ENCODE assay signal across 9 cellular contexts in genomic region chr3:145776782-145777408, GRCh38.
DNase-seq lines count a peak whose midpoint lies in the region; ATAC-seq and TF ChIP-seq lines count a peak whose summit lies in the region.
"Had no signal": no experiment of that assay in that cellular context is flagged by ENCODE, and none has a peak within 500 bp of the region (broad histone marks: within the 10 kb centered on the region; RNA-seq: fewer than 3 reads in every experiment).

No MANE protein-coding gene starts in this region.

- no peaks in the 10 kb centered on the region for H3K27me3 Mint-ChIP-seq in activated naive CD8-positive, alpha-beta T cell treated with anti-CD3 and anti-CD28 coated beads, Interleukin-2, amount 50 U/mL, for 24 hours
- no peaks in the 10 kb centered on the region for H3K27me3 Mint-ChIP-seq in activated naive CD8-positive, alpha-beta T cell treated with anti-CD3 and anti-CD28 coated beads for 36 hours
- no peaks in the 10 kb centered on the region for H3K27me3 Mint-ChIP-seq in naive thymus-derived CD4-positive, alpha-beta T cell

- H3K36me3 Mint-ChIP-seq in activated naive CD8-positive, alpha-beta T cell treated with anti-CD3 and anti-CD28 coated beads, Interleukin-2, amount 50 U/mL, for 24 hours (ENCODE audit: low read depth), result no peaks in the 10 kb centered on the region
- no peaks in the 10 kb centered on the region for H3K36me3 Mint-ChIP-seq in activated naive CD8-positive, alpha-beta T cell treated with anti-CD3 and anti-CD28 coated beads for 36 hours
- H3K36me3 Mint-ChIP-seq in naive thymus-derived CD4-positive, alpha-beta T cell, result no peaks in the 10 kb centered on the region

- no peaks in the 10 kb centered on the region for H3K27me3 ChIP-seq in H7 (ENCODE audit: control insufficient read depth, insufficient read depth, low read length)
- H3K27me3 ChIP-seq in MM.1S (replicated peaks; ENCODE audit: insufficient read depth, low read length), result no peaks in the 10 kb centered on the region
- no peaks in the 10 kb centered on the region for H3K27me3 ChIP-seq in hepatocyte
- no peaks in the 10 kb centered on the region for H3K27me3 ChIP-seq in transverse colon
- H3K27me3 ChIP-seq in naive thymus-derived CD4-positive, alpha-beta T cell (ENCODE audit: control insufficient read depth in 2 of 2, insufficient read depth in 2 of 2, low read length in 2 of 2), result no peaks in the 10 kb centered on the region
- H3K27me3 ChIP-seq: thyroid gland had no signal

- no peak overlapping the region for H3K4me2 ChIP-seq in MM.1S (ENCODE audit: low read depth, low read length)
- no peak overlapping the region for H3K4me2 ChIP-seq in hepatocyte

- H2AFZ ChIP-seq in MM.1S (ENCODE audit: low read length) (no peak overlapping the region), hepatocyte (no peak overlapping the region)

- no peaks in the 10 kb centered on the region for H3K9me2 ChIP-seq in MM.1S (replicated peaks; ENCODE audit: insufficient read depth, low read length)
- H3K9me2 ChIP-seq in hepatocyte (replicated peaks; ENCODE audit: insufficient read depth), result no peaks in the 10 kb centered on the region

- no peak overlapping the region for H3K4me3 ChIP-seq in H7 (ENCODE audit: insufficient read depth, low read depth, low read length)
- H3K4me3 ChIP-seq in MM.1S (ENCODE audit: low read length), result no peak overlapping the region
- H3K4me3 ChIP-seq in hepatocyte, result no peak overlapping the region
- H3K4me3 ChIP-seq in transverse colon, result no peak overlapping the region
- no peak overlapping the region for H3K4me3 ChIP-seq in naive thymus-derived CD4-positive, alpha-beta T cell (ENCODE audit: low read length)
- H3K4me3 ChIP-seq: thyroid gland had no signal

- no peak overlapping the region for H3K9ac ChIP-seq in MM.1S (ENCODE audit: low read length)

- no peaks in the 10 kb centered on the region for H3K79me2 ChIP-seq in MM.1S (ENCODE audit: low read length)
- H3K79me2 ChIP-seq in hepatocyte, result no peaks in the 10 kb centered on the region

- 74% methylated on average over 4 of the region's 4 CpGs for WGBS in hepatocyte (ENCODE audit: low lambda C conversion rate, missing lambda C conversion rate)
- 45 to 59% methylated on average over 4 of the region's 4 CpGs for WGBS in transverse colon (ENCODE audit: low coverage in 1 of 2), 2 donors

- no peak for ATAC-seq in activated naive CD8-positive, alpha-beta T cell treated with anti-CD3 and anti-CD28 coated beads, Interleukin-2, amount 50 U/mL, for 24 hours
- no peak for ATAC-seq in naive thymus-derived CD4-positive, alpha-beta T cell

- TF ChIP-seq CTCF in MM.1S (IDR thresholded peaks at IDR 0.05; ENCODE audit: low read length) (peak; percentile 66), VCaP (conservative IDR thresholded peaks at IDR 0.05) (peak; percentile 85), hepatocyte (IDR thresholded peaks at IDR 0.05; ENCODE audit: poor library complexity) (peak; percentile 68), transverse colon (IDR thresholded peaks at IDR 0.05) (peak; percentile 28 to 48 (median 36))

- DNase-seq in activated naive CD8-positive, alpha-beta T cell treated with anti-CD3 and anti-CD28 coated beads, Interleukin-2, amount 50 U/mL, for 24 hours, result peak; percentile 8
- no peak for DNase-seq in activated naive CD8-positive, alpha-beta T cell treated with anti-CD3 and anti-CD28 coated beads for 36 hours
- DNase-seq in H7 (peak; percentile 2), MM.1S (peak; percentile 58), hepatocyte (ENCODE audit: low spot score) (peak; percentile 84), transverse colon (no peak)
- DNase-seq in naive thymus-derived CD4-positive, alpha-beta T cell, result no peak

- H3K36me3 ChIP-seq in H7 (replicated peaks; ENCODE audit: control insufficient read depth, insufficient read depth, low read length), result no peaks in the 10 kb centered on the region
- H3K36me3 ChIP-seq in MM.1S (replicated peaks; ENCODE audit: insufficient read depth, low read length), result no peaks in the 10 kb centered on the region
- H3K36me3 ChIP-seq in hepatocyte (replicated peaks; ENCODE audit: insufficient read depth, low read depth), result no peaks in the 10 kb centered on the region
- H3K36me3 ChIP-seq in transverse colon, result no peaks in the 10 kb centered on the region
- H3K36me3 ChIP-seq in naive thymus-derived CD4-positive, alpha-beta T cell (ENCODE audit: control insufficient read depth in 2 of 3, insufficient read depth in 3 of 3, low read length in 3 of 3), result no peaks in the 10 kb centered on the region
- H3K36me3 ChIP-seq: thyroid gland had no signal

- H3K9me3 ChIP-seq in MM.1S (replicated peaks; ENCODE audit: insufficient read depth, low read length) (no peaks in the 10 kb centered on the region), hepatocyte (ENCODE audit: low read depth) (no peaks in the 10 kb centered on the region), transverse colon (no peaks in the 10 kb centered on the region)
- no peaks in the 10 kb centered on the region for H3K9me3 ChIP-seq in naive thymus-derived CD4-positive, alpha-beta T cell (ENCODE audit: control insufficient read depth in 2 of 3, low read length in 3 of 3)
- H3K9me3 ChIP-seq: thyroid gland had no signal

- H3K4me1 ChIP-seq in MM.1S (ENCODE audit: low read length) (no peaks in the 10 kb centered on the region), hepatocyte (ENCODE audit: insufficient read depth) (no peaks in the 10 kb centered on the region), transverse colon (no peaks in the 10 kb centered on the region)
- no peaks in the 10 kb centered on the region for H3K4me1 ChIP-seq in naive thymus-derived CD4-positive, alpha-beta T cell (ENCODE audit: control insufficient read depth in 2 of 2, insufficient read depth in 2 of 2, low read length in 2 of 2)
- H3K4me1 ChIP-seq: thyroid gland had no signal

- TF ChIP-seq EP300 in transverse colon (IDR thresholded peaks at IDR 0.05; ENCODE audit: low read depth), result no peak

- H3K27ac ChIP-seq in MM.1S (ENCODE audit: low read length), result no peak overlapping the region
- no peak overlapping the region for H3K27ac ChIP-seq in VCaP
- H3K27ac ChIP-seq in hepatocyte, result no peak overlapping the region
- H3K27ac ChIP-seq in transverse colon, result no peak overlapping the region
- H3K27ac ChIP-seq in naive thymus-derived CD4-positive, alpha-beta T cell (ENCODE audit: low read depth, low read length), result no peak overlapping the region
- H3K27ac ChIP-seq: thyroid gland had no signal

- H3K27ac Mint-ChIP-seq in activated naive CD8-positive, alpha-beta T cell treated with anti-CD3 and anti-CD28 coated beads, Interleukin-2, amount 50 U/mL, for 24 hours, result no peak overlapping the region
- no peak overlapping the region for H3K27ac Mint-ChIP-seq in activated naive CD8-positive, alpha-beta T cell treated with anti-CD3 and anti-CD28 coated beads for 36 hours
- H3K27ac Mint-ChIP-seq in naive thymus-derived CD4-positive, alpha-beta T cell, result no peak overlapping the region

- no peaks in the 10 kb centered on the region for H3K4me1 Mint-ChIP-seq in activated naive CD8-positive, alpha-beta T cell treated with anti-CD3 and anti-CD28 coated beads, Interleukin-2, amount 50 U/mL, for 24 hours
- no peaks in the 10 kb centered on the region for H3K4me1 Mint-ChIP-seq in activated naive CD8-positive, alpha-beta T cell treated with anti-CD3 and anti-CD28 coated beads for 36 hours
- H3K4me1 Mint-ChIP-seq in naive thymus-derived CD4-positive, alpha-beta T cell, result no peaks in the 10 kb centered on the region

- POLR2A ChIA-PET in naive thymus-derived CD4-positive, alpha-beta T cell (lab: Charles Lee), result no interaction called here

- in situ Hi-C loops in transverse colon (cut with MboI; ENCODE audit: low pct_ligation_motif_present in 1 of 4, low pct_unique_long_range_greater_than_20kb in 1 of 4, low sequenced_read_pairs in 3 of 4), result no loop called here

- H3K4me3 Mint-ChIP-seq in activated naive CD8-positive, alpha-beta T cell treated with anti-CD3 and anti-CD28 coated beads, Interleukin-2, amount 50 U/mL, for 24 hours, result no peak overlapping the region
- no peak overlapping the region for H3K4me3 Mint-ChIP-seq in activated naive CD8-positive, alpha-beta T cell treated with anti-CD3 and anti-CD28 coated beads for 36 hours
- no peak overlapping the region for H3K4me3 Mint-ChIP-seq in naive thymus-derived CD4-positive, alpha-beta T cell

- no peak for TF ChIP-seq POLR2A in transverse colon (IDR thresholded peaks at IDR 0.05)

- H4K20me1 ChIP-seq in MM.1S (ENCODE audit: insufficient read depth, low read length), result no peaks in the 10 kb centered on the region
- no peaks in the 10 kb centered on the region for H4K20me1 ChIP-seq in hepatocyte (ENCODE audit: insufficient read depth, poor library complexity, severe bottlenecking)

- no peaks in the 10 kb centered on the region for H3F3A ChIP-seq in MM.1S (ENCODE audit: insufficient read depth, low read length)

- intact Hi-C loops in transverse colon (cut with DNase I; ENCODE audit: low total_unique reads), result no loop called here
- intact Hi-C loops in naive thymus-derived CD4-positive, alpha-beta T cell (cut with micrococcal nuclease), result no loop called here

- peaks cover 8% of the 10 kb centered on the region for H3K9me3 Mint-ChIP-seq in activated naive CD8-positive, alpha-beta T cell treated with anti-CD3 and anti-CD28 coated beads, Interleukin-2, amount 50 U/mL, for 24 hours
- no peaks in the 10 kb centered on the region for H3K9me3 Mint-ChIP-seq in activated naive CD8-positive, alpha-beta T cell treated with anti-CD3 and anti-CD28 coated beads for 36 hours
- peaks cover 0 to 12% (median 4%) of the 10 kb centered on the region in 11 donors for H3K9me3 Mint-ChIP-seq in naive thymus-derived CD4-positive, alpha-beta T cell

- CTCF ChIA-PET in naive thymus-derived CD4-positive, alpha-beta T cell (lab: Charles Lee), result no interaction called here

Comparison
In these comparisons a context has a peak if more than half of its experiments do, and no peak if none do; other contexts are left out.
1. DNase-seq: peak in activated naive CD8-positive, alpha-beta T cell treated with anti-CD3 and anti-CD28 coated beads, Interleukin-2, amount 50 U/mL, for 24 hours (single experiment), H7 (single experiment), MM.1S (single experiment) and hepatocyte (single experiment); none in activated naive CD8-positive, alpha-beta T cell treated with anti-CD3 and anti-CD28 coated beads for 36 hours (single experiment), transverse colon (single experiment) and naive thymus-derived CD4-positive, alpha-beta T cell (0 of 9).
2. Peak in every context shown above with its lines, with median percentiles within 50 percentile points of each other: CTCF ChIP-seq.